ENCODE assay signal across 8 cellular contexts in genomic region chr3:53072653-53073552, GRCh38. TPM values are rescaled to one million over a fixed set of nuclear protein-coding genes. Genes with fewer than 3 reads are reported as not detected.
DNase-seq lines count a peak whose midpoint lies in the region; ATAC-seq and TF ChIP-seq lines count a peak whose summit lies in the region.

No MANE protein-coding gene starts in this region.

- peak overlapping the region; percentile 88 for H3K4me3 ChIP-seq in CD8-positive, alpha-beta memory T cell (ENCODE audit: low read length)
- peak overlapping the region; percentile 60 for H3K4me3 ChIP-seq in epithelial cell of esophagus (ENCODE audit: low read length)
- H3K4me3 ChIP-seq in mucosa of rectum (ENCODE audit: low read length in 2 of 2), result peak overlapping the region; percentile 89 to 90

- H3K9ac ChIP-seq in mucosa of rectum (ENCODE audit: low read depth in 1 of 2, low read length in 2 of 2), result peak overlapping the region; percentile 85 to 86

- CTCF ChIA-PET in CD8-positive, alpha-beta memory T cell (lab: Charles Lee), result interaction anchor here (0.7 to 1.4 kb wide), 5 partner anchors 11 to 138 kb away, joined by 3 to 6 read pairs (median 3); no protein-coding TSS in a partner anchor

- H3K27me3 Mint-ChIP-seq in CD8-positive, alpha-beta memory T cell, result no peaks in the 10 kb centered on the region

- peak overlapping the region; percentile 90 to 98 (median 94) for H3K27ac Mint-ChIP-seq in CD8-positive, alpha-beta memory T cell

- ATAC-seq in GM19397 (IDR thresholded peaks at IDR 0.05; ENCODE audit: unreplicated experiment), result peak; percentile 73
- ATAC-seq in HG03565 (IDR thresholded peaks at IDR 0.05; ENCODE audit: unreplicated experiment), result peak; percentile 63

- H3K4me1 ChIP-seq in CD8-positive, alpha-beta memory T cell (ENCODE audit: insufficient read depth, low read length), result peaks cover 10% of the 10 kb centered on the region
- peaks cover 6 to 11% of the 10 kb centered on the region in 2 donors for H3K4me1 ChIP-seq in mucosa of rectum (ENCODE audit: control insufficient read depth in 2 of 2, insufficient read depth in 2 of 2, low read length in 2 of 2)

- TF ChIP-seq CTCF in epithelial cell of esophagus (IDR thresholded peaks at IDR 0.05; ENCODE audit: insufficient read depth, low read depth, low read length, missing control alignments), result peak; percentile 86

- H3K27ac ChIP-seq in CD8-positive, alpha-beta memory T cell (ENCODE audit: low read depth, low read length), result peak overlapping the region; percentile 72
- H3K27ac ChIP-seq in mucosa of rectum (ENCODE audit: low read depth in 2 of 2, low read length in 2 of 2), result peak overlapping the region; percentile 56 to 68

- POLR2A ChIA-PET in CD8-positive, alpha-beta memory T cell (lab: Charles Lee), result interaction anchor here (1.0 to 1.1 kb wide), 2 partner anchors 10 to 27 kb away, joined by 3 to 4 read pairs; partner anchors contain the start of gene SFMBT1

- peak overlapping the region; percentile 85 to 96 (median 91) for H3K4me3 Mint-ChIP-seq in CD8-positive, alpha-beta memory T cell

- DNase-seq in CD8-positive, alpha-beta memory T cell, result peak; percentile 76 to 90 (median 81)
- DNase-seq in NOMO-1 treated with dmso at 0.1 percent for 144 hours (lab: John Stamatoyannopoulos, UW; ENCODE audit: unreplicated experiment) (peak; percentile 58), epithelial cell of esophagus (ENCODE audit: low read depth) (peak; percentile 83)
- peak; percentile 65 for DNase-seq in activated CD8-positive, alpha-beta memory T cell treated with anti-CD3 and anti-CD28 coated beads, Interleukin-2, amount 50 U/mL, for 1 hour (ENCODE audit: extremely low read depth)
- DNase-seq in stimulated activated CD8-positive, alpha-beta memory T cell treated with anti-CD3 and anti-CD28 coated beads, Interleukin-4, amount 100 ng/mL, for 1 hour (ENCODE audit: low read depth in 2 of 2, low spot score in 1 of 2), result peak; percentile 71 to 77

- peaks cover 13 to 23% (median 14%) of the 10 kb centered on the region in 3 donors for H3K4me1 Mint-ChIP-seq in CD8-positive, alpha-beta memory T cell

- peaks cover 0 to 3% (median 0%) of the 10 kb centered on the region in 3 donors for H3K36me3 Mint-ChIP-seq in CD8-positive, alpha-beta memory T cell

- H3K9me3 Mint-ChIP-seq in CD8-positive, alpha-beta memory T cell, result no peaks in the 10 kb centered on the region

- no peaks in the 10 kb centered on the region for H3K27me3 ChIP-seq in CD8-positive, alpha-beta memory T cell (ENCODE audit: insufficient read depth, low read length, poor library complexity, severe bottlenecking)
- H3K27me3 ChIP-seq in mucosa of rectum (ENCODE audit: control insufficient read depth in 2 of 2, insufficient read depth in 2 of 2, low read length in 2 of 2), result no peaks in the 10 kb centered on the region

- no peaks in the 10 kb centered on the region for H3K9me3 ChIP-seq in CD8-positive, alpha-beta memory T cell (ENCODE audit: low read length)
- H3K9me3 ChIP-seq in mucosa of rectum (ENCODE audit: control insufficient read depth in 2 of 2, low read length in 2 of 2), result no peaks in the 10 kb centered on the region

- no peaks in the 10 kb centered on the region for H3K36me3 ChIP-seq in CD8-positive, alpha-beta memory T cell (ENCODE audit: insufficient read depth, low read length)
- H3K36me3 ChIP-seq in mucosa of rectum (ENCODE audit: control insufficient read depth in 2 of 2, insufficient read depth in 2 of 2, low read length in 2 of 2), result no peaks in the 10 kb centered on the region

RNA-seq across cellular contexts. Expression of gene SFMBT1, which starts 27.0 kb away (rescaled TPM):
- 10 to 100 TPM; 18.3 to 21.0 TPM for total RNA-seq in CD8-positive, alpha-beta memory T cell
- polyA plus RNA-seq in CD8-positive, alpha-beta memory T cell, result 17.0 TPM

RNA-seq across cellular contexts. Expression of gene RFT1, which starts 57.3 kb away (rescaled TPM):
- total RNA-seq in CD8-positive, alpha-beta memory T cell, result 10 to 100 TPM; 52.7 to 58.5 TPM
- polyA plus RNA-seq in CD8-positive, alpha-beta memory T cell, result 31.3 TPM

Comparison
In these comparisons a context has a peak if more than half of its experiments do, and no peak if none do; other contexts are left out.
1. Peak in every context shown above with its lines: DNase-seq, ATAC-seq, H3K4me3 ChIP-seq and H3K27ac ChIP-seq.